In genomic region chr4:113534698-113535097, GRCh38 we compare ENCODE assay signal across 1 cellular context.
TF ChIP-seq lines count a peak whose summit lies in the region.

No MANE protein-coding gene starts in this region.

TF ChIP-seq in SK-N-SH treated with all-trans-retinoic acid at 6 μM for 48 hours, 23 proteins besides CTCF, POLR2A, EP300 and RAD21 (continued from another document):
- no peak for TF ChIP-seq POU6F1 (CRISPR knock-in tag; IDR thresholded peaks at IDR 0.05; ENCODE audit: borderline replicate concordance, low read depth)
- TF ChIP-seq ARNTL (CRISPR knock-in tag; IDR thresholded peaks at IDR 0.05; ENCODE audit: borderline replicate concordance, low read depth) = no peak
- TF ChIP-seq OSR1 (CRISPR knock-in tag; IDR thresholded peaks at IDR 0.05) = no peak
- TF ChIP-seq PATZ1 (CRISPR knock-in tag; IDR thresholded peaks at IDR 0.05; ENCODE audit: borderline replicate concordance) = no peak
- TF ChIP-seq GLIS3 (CRISPR knock-in tag; IDR thresholded peaks at IDR 0.05) = no peak
TF ChIP-seq in SK-N-SH treated with all-trans-retinoic acid at 6 μM for 48 hours: peak in this region for 0.
